In the genomic region with DNA sequence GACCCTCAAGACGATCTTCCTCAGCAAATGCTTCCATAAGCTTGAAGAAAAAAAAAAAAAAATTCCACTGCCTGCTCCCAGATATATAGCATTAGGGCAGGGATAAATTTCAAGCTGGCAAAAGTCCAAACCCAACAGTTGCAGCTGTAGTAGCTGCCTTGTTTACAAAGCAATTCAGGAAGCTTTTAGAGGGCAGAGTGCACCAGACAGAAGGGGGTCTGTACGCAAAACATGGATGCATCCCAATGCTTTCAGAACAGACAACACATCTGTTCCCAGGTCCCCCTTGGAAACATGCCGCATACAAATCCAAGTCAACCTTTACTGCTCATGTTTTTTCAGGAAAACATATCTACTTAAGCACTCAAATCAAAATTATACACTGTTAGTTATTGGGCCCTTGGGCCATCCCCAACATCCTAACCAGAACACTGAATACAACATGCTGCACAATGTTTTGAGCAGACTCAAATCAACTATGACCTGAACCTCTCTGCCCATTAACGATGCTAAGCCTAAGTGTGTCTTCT, we compare ENCODE assay signal across 12 cellular contexts.
A peak's percentile ranks its signal among the peaks of the same experiment; 100 is the strongest.
DNase-seq lines count a peak whose midpoint lies in the region; ATAC-seq, FAIRE-seq and TF ChIP-seq lines count a peak whose summit lies in the region.
"Had no signal": no experiment of that assay in that cellular context is flagged by ENCODE, and none has a peak within 500 bp of the region (broad histone marks: within the 10 kb centered on the region; RNA-seq: fewer than 3 reads in every experiment).

No MANE protein-coding gene starts in this region.

- no peaks in the 10 kb centered on the region for H3K9me1 ChIP-seq in IMR-90 (ENCODE audit: insufficient read depth, low read length)

- no peaks in the 10 kb centered on the region for H3K36me3 ChIP-seq in IMR-90 (ENCODE audit: control insufficient read depth, insufficient read depth, low read length)
- no peaks in the 10 kb centered on the region for H3K36me3 ChIP-seq in H1 (ENCODE audit: control insufficient read depth in 2 of 4, insufficient read depth in 4 of 4, low read length in 3 of 4)
- H3K36me3 ChIP-seq in Karpas-422 (ENCODE audit: insufficient read depth, low read length) = no peaks in the 10 kb centered on the region
- H3K36me3 ChIP-seq: gastrocnemius medialis, suprapubic skin had no signal

- H4K5ac ChIP-seq in IMR-90 (ENCODE audit: low read depth, low read length) = no peak overlapping the region
- no peak overlapping the region for H4K5ac ChIP-seq in H1 (ENCODE audit: insufficient read length, low read depth, low read length)

- H3K4me2 ChIP-seq in IMR-90 (ENCODE audit: low read depth, low read length) (peak overlapping the region; percentile 14; the same call in 1 of the 2 replicates), H1 (ENCODE audit: insufficient read depth in 1 of 2, low read depth in 2 of 2, low read length in 2 of 2) (peak overlapping the region; percentile 32 to 54), Karpas-422 (ENCODE audit: low read depth, low read length, poor library complexity, severe bottlenecking) (no peak overlapping the region)

- FAIRE-seq in H1 (lab: Jason Lieb, UNC) = no peak
- FAIRE-seq: bronchial epithelial cell had no signal

- BruUV-seq in IMR-90 (replicated peaks; lab: Mats Ljungman, UMichigan) = no TSS peak

- no peak overlapping the region for H3K4me3 ChIP-seq in IMR-90 (ENCODE audit: insufficient read depth, low read depth, low read length)
- 0 out of 8 replicates have a peak overlapping the region, but pooled peaks of 1 of the 4 experiments have one; percentile 10 for H3K4me3 ChIP-seq in H1 (ENCODE audit: extremely low read depth in 1 of 4, insufficient read depth in 2 of 4, low read depth in 3 of 4, low read length in 4 of 4)
- H3K4me3 ChIP-seq in Karpas-422 (ENCODE audit: low read length) = no peak overlapping the region
- H3K4me3 ChIP-seq: gastrocnemius medialis, suprapubic skin had no signal

- no peak overlapping the region for H2BK5ac ChIP-seq in IMR-90 (ENCODE audit: low read depth, low read length, poor library complexity, severe bottlenecking)
- no peak overlapping the region for H2BK5ac ChIP-seq in H1 (ENCODE audit: low read depth, low read length)

- H2AK5ac ChIP-seq in IMR-90 (ENCODE audit: low read depth, low read length) (no peak overlapping the region), H1 (ENCODE audit: low read depth, low read length) (peak overlapping the region; percentile 70; the same call in 1 of the 2 replicates)

- in situ Hi-C loops in IMR-90 (cut with MboI; ENCODE audit: low sequenced_read_pairs) = loop anchor here (10.0 kb wide), 1 partner anchor 55 kb away; no protein-coding TSS in a partner anchor

- H3K14ac ChIP-seq in IMR-90 (replicated peaks; ENCODE audit: low read depth, low read length) (no peak overlapping the region), H1 (ENCODE audit: insufficient read length) (no peak overlapping the region)

- POLR2A ChIA-PET in IMR-90 (lab: Charles Lee; ENCODE audit: unreplicated experiment) (no interaction called here), H1 (lab: Charles Lee; ENCODE audit: partially characterized antibody) (interaction anchor here (0.6 kb wide), 1 partner anchor 397 kb away, joined by 3 read pairs; no protein-coding TSS in a partner anchor)

- CTCF ChIA-PET in IMR-90 (lab: Yijun Ruan, JAX) (interaction anchor here (1.0 to 1.1 kb wide), 2 partner anchors 12 to 79 kb away, joined by 3 read pairs; no protein-coding TSS in a partner anchor), H1 (lab: Charles Lee; ENCODE audit: partially characterized antibody) (interaction anchor here (0.6 to 1.1 kb wide), 3 partner anchors 15 to 460 kb away, joined by 3 read pairs; no protein-coding TSS in a partner anchor)

- H3K27me3 ChIP-seq in IMR-90 (ENCODE audit: control insufficient read depth, insufficient read depth, low read length) = no peaks in the 10 kb centered on the region
- no peaks in the 10 kb centered on the region; a peak in 3 of 7 replicates for H3K27me3 ChIP-seq in H1 (replicated peaks in 1 of 4; ENCODE audit: control insufficient read depth in 3 of 4, extremely low read depth in 1 of 4, insufficient read depth in 3 of 4, low read length in 3 of 4)
- no peaks in the 10 kb centered on the region for H3K27me3 ChIP-seq in Karpas-422 (ENCODE audit: low read length)
- H3K27me3 ChIP-seq: gastrocnemius medialis, suprapubic skin had no signal

- H2BK120ac ChIP-seq in IMR-90 (ENCODE audit: low read depth, low read length) (no peak overlapping the region), H1 (replicated peaks; ENCODE audit: low read depth, low read length) (no peak overlapping the region)

- H3K23ac ChIP-seq in IMR-90 (ENCODE audit: low read depth, low read length) (no peak overlapping the region), H1 (ENCODE audit: insufficient read length) (no peak overlapping the region)

- H3K79me2 ChIP-seq in H1 (ENCODE audit: control insufficient read depth in 1 of 2, insufficient read depth in 2 of 2, low read length in 2 of 2) = no peaks in the 10 kb centered on the region; a peak in 2 of 4 replicates
- no peaks in the 10 kb centered on the region for H3K79me2 ChIP-seq in Karpas-422 (ENCODE audit: low read length)

- H3K23me2 ChIP-seq in H1 (ENCODE audit: low read depth, low read length) = peaks cover 1% of the 10 kb centered on the region; the same call in 1 of the 2 replicates

- H3K18ac ChIP-seq in IMR-90 (ENCODE audit: low read depth, low read length) (no peak overlapping the region), H1 (ENCODE audit: extremely low read depth, low read length) (no peak overlapping the region; the same call in 1 of the 2 replicates)

- TF ChIP-seq CTCF in IMR-90 (conservative IDR thresholded peaks at IDR 0.05; ENCODE audit: low read depth, low read length) = no peak
- no peak for TF ChIP-seq CTCF in H1 (IDR thresholded peaks at IDR 0.05; ENCODE audit: control extremely low read depth in 1 of 3, insufficient read depth in 1 of 3, low read depth in 1 of 3, low read length in 3 of 3)

- H2AK9ac ChIP-seq in IMR-90 (replicated peaks; ENCODE audit: low read depth, low read length, poor library complexity) = no peak overlapping the region

- peak overlapping the region; percentile 95 for H2BK12ac ChIP-seq in H1 (ENCODE audit: low read depth, low read length)

- H3K4me1 ChIP-seq in IMR-90 (ENCODE audit: control insufficient read depth, insufficient read depth, low read length) (peaks cover 3% of the 10 kb centered on the region), H1 (replicated peaks in 1 of 4; ENCODE audit: control insufficient read depth in 3 of 4, insufficient read depth in 4 of 4, low read length in 3 of 4) (peaks cover 6 to 11% (median 8%) of the 10 kb centered on the region in 4 experiments; a peak in 6 of 7 replicates), Karpas-422 (ENCODE audit: low read length) (no peaks in the 10 kb centered on the region)

- intact Hi-C loops in IMR-90 (cut with micrococcal nuclease) = no loop called here

- no peak overlapping the region for H3K27ac ChIP-seq in IMR-90 (ENCODE audit: insufficient read depth, low read length)
- no peak overlapping the region for H3K27ac ChIP-seq in H1 (ENCODE audit: low read depth, low read length)
- H3K27ac ChIP-seq in Karpas-422 (ENCODE audit: low read length) = no peak overlapping the region
- H3K27ac ChIP-seq: gastrocnemius medialis, suprapubic skin had no signal

- H3K79me1 ChIP-seq in IMR-90 (ENCODE audit: low read depth in 1 of 2, low read length in 2 of 2) (peaks cover 0 to 11% of the 10 kb centered on the region in 2 experiments; a peak in 2 of 4 replicates), H1 (ENCODE audit: low read depth, low read length) (no peaks in the 10 kb centered on the region)

- H3K56ac ChIP-seq in IMR-90 (ENCODE audit: extremely low read depth, insufficient read depth, low read length) (no peak overlapping the region), H1 (replicated peaks; ENCODE audit: insufficient read length, low read depth, low read length) (no peak overlapping the region)

- H3K9ac ChIP-seq in IMR-90 (ENCODE audit: low read depth, low read length) (no peak overlapping the region), H1 (replicated peaks in 1 of 4; ENCODE audit: extremely low read depth in 1 of 4, low read depth in 3 of 4, low read length in 3 of 4) (no peak overlapping the region), Karpas-422 (ENCODE audit: low read length) (no peak overlapping the region)

- H4K8ac ChIP-seq in IMR-90 (ENCODE audit: low read depth in 2 of 2, low read length in 2 of 2) (no peak overlapping the region), H1 (ENCODE audit: extremely low read depth, insufficient read depth, low read length) (no peak overlapping the region)

- no peak overlapping the region for H3K4ac ChIP-seq in IMR-90 (ENCODE audit: low read depth, low read length)
- H3K4ac ChIP-seq in H1 (replicated peaks; ENCODE audit: insufficient read length, low read depth, low read length) = no peak overlapping the region

- no peaks in the 10 kb centered on the region for H3K9me2 ChIP-seq in Karpas-422 (replicated peaks; ENCODE audit: insufficient read depth, low read length)

- peaks cover 6% of the 10 kb centered on the region for H4K20me1 ChIP-seq in IMR-90 (ENCODE audit: insufficient read depth, low read length)
- H4K20me1 ChIP-seq in H1 (replicated peaks in 1 of 2; ENCODE audit: control insufficient read depth in 1 of 2, insufficient read depth in 2 of 2, low read length in 2 of 2) = no peaks in the 10 kb centered on the region
- no peaks in the 10 kb centered on the region for H4K20me1 ChIP-seq in Karpas-422 (ENCODE audit: insufficient read depth, low read depth, low read length)

- dilution Hi-C loops in IMR-90 (cut with HindIII; ENCODE audit: low sequenced_read_pairs, unreplicated experiment) = no loop called here

- no peak overlapping the region for H4K91ac ChIP-seq in IMR-90 (ENCODE audit: insufficient read depth, low read depth, low read length)
- no peak overlapping the region for H4K91ac ChIP-seq in H1 (replicated peaks; ENCODE audit: insufficient read length, low read length)

- TF ChIP-seq RAD21 in IMR-90 (IDR thresholded peaks at IDR 0.05; ENCODE audit: low read length) (no peak), H1 (IDR thresholded peaks at IDR 0.05 in 1 of 2, conservative IDR thresholded peaks at IDR 0.05 in 1 of 2; ENCODE audit: low read depth in 2 of 2, low read length in 2 of 2) (no peak)

- DNase-seq in IMR-90 (peak; percentile 48), NCI-H345 (lab: John Stamatoyannopoulos, UW) (peak; percentile 97), H1 (ENCODE audit: low read depth in 1 of 2, low spot score in 2 of 2) (no peak), superior temporal gyrus (ENCODE audit: extremely low spot score) (peak; percentile 74), germinal center (ENCODE audit: low spot score) (no peak), Karpas-422 (no peak)
- no peak for DNase-seq in effector CD8-positive, alpha-beta T cell (lab: John Stamatoyannopoulos, UW)
- DNase-seq: activated CD8-positive, alpha-beta memory T cell treated with anti-CD3 and anti-CD28 coated beads, Interleukin-2, amount 50 U/mL, for 48 hours; gastrocnemius medialis; GF-D8 had no signal

- H2AFZ ChIP-seq in IMR-90 (replicated peaks; ENCODE audit: low read length, poor library complexity) (no peak overlapping the region), H1 (ENCODE audit: low read length) (no peak overlapping the region), Karpas-422 (ENCODE audit: low read length) (no peak overlapping the region)

- no peak overlapping the region for H2BK15ac ChIP-seq in IMR-90 (ENCODE audit: low read depth, low read length)
- no peak overlapping the region for H2BK15ac ChIP-seq in H1 (ENCODE audit: low read length)

- 33% methylated on average over 1 of the region's 4 CpGs; no CpG with 5 or more reads in 1 of the 2 experiments for WGBS in IMR-90 (ENCODE audit: extremely low coverage in 2 of 2, insufficient read length in 1 of 2), 2 experiments
- WGBS in H1 (ENCODE audit: extremely low coverage in 1 of 2, insufficient coverage in 1 of 2, insufficient read length in 1 of 2, insufficient replicate concordance in 2 of 2, low coverage in 1 of 2, low lambda C conversion rate in 2 of 2, missing lambda C conversion rate in 1 of 2), 2 experiments = 77% methylated on average over 4 of the region's 4 CpGs; no CpG with 5 or more reads in 1 of the 2 experiments

- H2BK20ac ChIP-seq in IMR-90 (ENCODE audit: low read depth, low read length) = no peak overlapping the region
- peak overlapping the region; percentile 90 for H2BK20ac ChIP-seq in H1 (ENCODE audit: low read length)

- H3K9me3 ChIP-seq in IMR-90 (ENCODE audit: control insufficient read depth, insufficient read depth, low read length) (no peaks in the 10 kb centered on the region), H1 (ENCODE audit: insufficient read depth in 2 of 2, low read depth in 1 of 2, low read length in 1 of 2) (no peaks in the 10 kb centered on the region), Karpas-422 (ENCODE audit: low read length) (no peaks in the 10 kb centered on the region)
- H3K9me3 ChIP-seq: gastrocnemius medialis, suprapubic skin had no signal

- no peak for TF ChIP-seq EP300 in H1 (IDR thresholded peaks at IDR 0.05; ENCODE audit: borderline replicate concordance in 1 of 2, low read depth in 2 of 2, low read length in 2 of 2)

- no peak for TF ChIP-seq POLR2A in IMR-90 (IDR thresholded peaks at IDR 0.05; ENCODE audit: low read depth, low read length)
- no peak for TF ChIP-seq POLR2A in H1 (IDR thresholded peaks at IDR 0.05; ENCODE audit: control extremely low read depth in 1 of 2, low read depth in 2 of 2, low read length in 2 of 2)

- peak; percentile 39 for ATAC-seq in IMR-90 (ENCODE audit: low read depth)
- ATAC-seq: gastrocnemius medialis had no signal

Comparison
In these comparisons a context has a peak if more than half of its experiments do, and no peak if none do; other contexts are left out.
1. DNase-seq: peak in IMR-90 (single experiment), NCI-H345 (single experiment) and superior temporal gyrus (single experiment); none in H1 (0 of 2), effector CD8-positive, alpha-beta T cell (single experiment), germinal center (single experiment) and Karpas-422 (single experiment).